ENCODE assay signal across 8 cellular contexts in the genomic region with DNA sequence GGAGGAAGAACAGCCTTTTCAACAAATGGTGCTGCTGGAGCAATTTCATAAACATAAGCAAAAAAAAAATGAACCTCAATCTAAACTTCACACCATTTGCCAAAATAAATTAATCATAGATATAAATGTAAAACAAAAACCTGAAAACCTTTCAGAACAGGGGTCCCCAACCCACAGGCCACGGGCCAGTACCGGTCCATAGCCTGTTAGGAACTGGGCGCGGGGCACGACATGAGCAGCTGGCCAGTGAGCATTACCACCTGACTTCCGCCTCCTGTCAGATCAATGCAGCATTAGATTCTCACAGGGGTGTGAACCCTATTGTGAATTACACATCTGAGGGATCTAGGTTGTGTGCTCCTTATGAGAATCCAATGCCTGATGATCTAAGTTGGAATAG.
"Had no signal": no experiment of that assay in that cellular context is flagged by ENCODE, and none has a peak within 500 bp of the region (broad histone marks: within the 10 kb centered on the region; RNA-seq: fewer than 3 reads in every experiment).

No MANE protein-coding gene starts in this region.

- H3K27ac ChIP-seq: HL-60 had no signal

- H3K27me3 Mint-ChIP-seq: IgD-negative memory B cell had no signal

- H3K4me3 ChIP-seq: K562 had no signal

- ATAC-seq: HepG2, K562 had no signal

- H3K27ac Mint-ChIP-seq: IgD-negative memory B cell had no signal

- H3K4me3 Mint-ChIP-seq: IgD-negative memory B cell had no signal

- DNase-seq: IMR-90, KBM-7, KG1 had no signal

- FAIRE-seq: HepG2, HTR-8/SVneo, K562 had no signal
